In the genomic region with DNA sequence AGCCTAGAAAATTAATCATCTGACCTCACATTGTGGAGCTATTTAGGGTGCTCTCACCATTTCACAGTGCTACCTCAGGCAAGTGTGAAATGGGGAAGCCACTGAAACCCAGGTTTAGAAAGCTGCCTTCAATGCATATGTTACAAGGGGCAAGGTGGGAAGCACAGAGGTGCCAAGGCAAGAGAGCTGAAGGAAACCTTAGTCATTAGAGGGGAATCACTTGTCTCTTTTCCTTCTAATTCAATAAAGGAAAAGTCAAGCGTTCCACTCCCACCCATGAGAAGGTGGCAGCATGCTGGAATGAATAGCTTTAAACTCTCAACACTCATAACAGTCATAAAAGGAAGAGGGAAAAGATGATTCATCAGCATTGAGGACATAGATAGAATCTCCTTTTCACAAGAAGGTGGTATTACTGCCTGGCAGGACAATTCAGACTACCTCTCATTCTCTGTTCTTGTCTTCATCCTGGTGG, we compare ENCODE assay signal across 13 cellular contexts.
DNase-seq lines count a peak whose midpoint lies in the region; ATAC-seq and TF ChIP-seq lines count a peak whose summit lies in the region.
"Had no signal": no experiment of that assay in that cellular context is flagged by ENCODE, and none has a peak within 500 bp of the region (broad histone marks: within the 10 kb centered on the region; RNA-seq: fewer than 3 reads in every experiment).

No MANE protein-coding gene starts in this region.

- peaks cover 0 to 6% of the 10 kb centered on the region in 2 experiments; a peak in 1 of 4 replicates for H3K4me1 ChIP-seq in SK-N-SH (ENCODE audit: control insufficient read depth in 1 of 2, insufficient read depth in 2 of 2, low read depth in 1 of 2, low read length in 1 of 2)
- H3K4me1 ChIP-seq: neural progenitor cell had no signal

- peak; percentile 37 for DNase-seq in EL
- DNase-seq in SK-N-SH = no peak
- DNase-seq in GM10248 (ENCODE audit: extremely low spot score) = no peak
- no peak for DNase-seq in KBM-7
- no peak for DNase-seq in NCI-H2107 treated with DMSO at 0.1 percent for 48 hours (lab: John Stamatoyannopoulos, UW; ENCODE audit: unreplicated experiment)
- DNase-seq in NOMO-1 treated with DMSO at 0.1 percent for 48 hours (lab: John Stamatoyannopoulos, UW; ENCODE audit: unreplicated experiment) = no peak
- DNase-seq: GDM1, NCI-H1417 treated with DMSO at 0.1 percent for 48 hours had no signal

- ATAC-seq in GM21360 (IDR thresholded peaks at IDR 0.05; ENCODE audit: unreplicated experiment) = peak; percentile 73
- peak; percentile 68 for ATAC-seq in HG03060 (IDR thresholded peaks at IDR 0.05; ENCODE audit: low read depth, unreplicated experiment)
- ATAC-seq: activated CD4-positive, CD25-positive, alpha-beta regulatory T cell treated with anti-CD3 and anti-CD28 coated beads, Interleukin-2, amount 50 U/mL, for 24 hours; Panc1 had no signal

- H3K9ac ChIP-seq in SK-N-SH = no peak overlapping the region
- H3K9ac ChIP-seq: neural progenitor cell had no signal

- TF ChIP-seq CTCF in SK-N-SH (IDR thresholded peaks at IDR 0.05) = no peak
- TF ChIP-seq CTCF in GM10248 (IDR thresholded peaks at IDR 0.05; ENCODE audit: control extremely low read depth, extremely low read depth, low read depth, missing control alignments) = no peak

- H3K4me3 ChIP-seq in SK-N-SH (ENCODE audit: low read depth in 2 of 2, low read length in 1 of 2) = no peak overlapping the region
- H3K4me3 ChIP-seq: neural progenitor cell had no signal

- no peak overlapping the region; a peak in 1 of 4 replicates for H3K27ac ChIP-seq in SK-N-SH (ENCODE audit: low read depth in 2 of 2, low read length in 1 of 2)
- H3K27ac ChIP-seq: neural progenitor cell had no signal

- no peak overlapping the region for H3K4me2 ChIP-seq in SK-N-SH
- H3K4me2 ChIP-seq: neural progenitor cell had no signal

- no peaks in the 10 kb centered on the region for H3K9me2 ChIP-seq in SK-N-SH

- no peaks in the 10 kb centered on the region for H4K20me1 ChIP-seq in SK-N-SH (ENCODE audit: insufficient read depth)

- peaks cover 3% of the 10 kb centered on the region for H3F3A ChIP-seq in SK-N-SH (replicated peaks; ENCODE audit: insufficient read depth)

- TF ChIP-seq RAD21 in SK-N-SH (IDR thresholded peaks at IDR 0.05; ENCODE audit: low read length) = no peak

- no peaks in the 10 kb centered on the region for H3K79me2 ChIP-seq in SK-N-SH (ENCODE audit: insufficient read depth)

- H3K36me3 ChIP-seq in SK-N-SH (replicated peaks in 1 of 2; ENCODE audit: control insufficient read depth in 1 of 2, insufficient read depth in 2 of 2, low read length in 1 of 2) = no peaks in the 10 kb centered on the region
- H3K36me3 ChIP-seq: neural progenitor cell had no signal

- no peak for TF ChIP-seq EP300 in SK-N-SH (IDR thresholded peaks at IDR 0.05; ENCODE audit: borderline replicate concordance in 1 of 2, low read depth in 1 of 2, low read length in 1 of 2)

- H3K27me3 ChIP-seq in SK-N-SH (ENCODE audit: insufficient read depth) = no peaks in the 10 kb centered on the region
- H3K27me3 ChIP-seq: neural progenitor cell had no signal

- in situ Hi-C loops in KBM-7 (cut with MboI; ENCODE audit: low pct_unique_long_range_greater_than_20kb, low sequenced_read_pairs) = no loop called here

- CTCF ChIA-PET in SK-N-SH (lab: Yijun Ruan, JAX) (interaction anchor here (0.5 kb wide), 1 partner anchor 809 kb away, joined by 3 read pairs; no protein-coding TSS in a partner anchor), GM10248 (lab: Yijun Ruan, JAX) (interaction anchor here (1.1 to 2.5 kb wide), 3 partner anchors 9 to 41 kb away, joined by 3 to 10 read pairs (median 3); no protein-coding TSS in a partner anchor)

- H3K9me3 ChIP-seq in SK-N-SH = no peaks in the 10 kb centered on the region

- peak overlapping the region; percentile 25; the same call in 1 of the 2 replicates for H2AFZ ChIP-seq in SK-N-SH (ENCODE audit: low read depth)
- H2AFZ ChIP-seq: neural progenitor cell had no signal

- 22% methylated on average over 1 of the region's 1 CpG for WGBS in SK-N-SH (ENCODE audit: low lambda C conversion rate)

- POLR2A ChIA-PET in SK-N-SH (lab: Yijun Ruan, JAX) = no interaction called here
- POLR2A ChIA-PET in GM10248 (lab: Yijun Ruan, JAX) = no interaction called here

TF ChIP-seq in SK-N-SH, 30 proteins besides CTCF, POLR2A, EP300 and RAD21:
- TF ChIP-seq SIN3A (IDR thresholded peaks at IDR 0.05; ENCODE audit: borderline replicate concordance, low read depth, low read length) (no peak), JUND (IDR thresholded peaks at IDR 0.05) (0 out of 2 replicates have a peak, but pooled peaks have one; percentile 36), TEAD4 (IDR thresholded peaks at IDR 0.05; ENCODE audit: borderline replicate concordance, insufficient read depth) (no peak), GABPA (IDR thresholded peaks at IDR 0.05; ENCODE audit: low read depth) (no peak), FOSL2 (IDR thresholded peaks at IDR 0.05; ENCODE audit: borderline replicate concordance, low read depth) (peak; percentile 44; the same call in 1 of the 2 replicates)
- TF ChIP-seq, protein P1, sequence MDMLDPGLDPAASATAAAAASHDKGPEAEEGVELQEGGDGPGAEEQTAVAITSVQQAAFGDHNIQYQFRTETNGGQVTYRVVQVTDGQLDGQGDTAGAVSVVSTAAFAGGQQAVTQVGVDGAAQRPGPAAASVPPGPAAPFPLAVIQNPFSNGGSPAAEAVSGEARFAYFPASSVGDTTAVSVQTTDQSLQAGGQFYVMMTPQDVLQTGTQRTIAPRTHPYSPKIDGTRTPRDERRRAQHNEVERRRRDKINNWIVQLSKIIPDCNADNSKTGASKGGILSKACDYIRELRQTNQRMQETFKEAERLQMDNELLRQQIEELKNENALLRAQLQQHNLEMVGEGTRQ (IDR thresholded peaks at IDR 0.05; ENCODE audit: borderline replicate concordance, low read depth, low read length) = no peak
